ENCODE assay signal across 14 cellular contexts in genomic region chr3:53518495-53518981, GRCh38. TPM values are rescaled to one million over a fixed set of nuclear protein-coding genes. Genes with fewer than 3 reads are reported as not detected.
DNase-seq lines count a peak whose midpoint lies in the region; ATAC-seq lines count a peak whose summit lies in the region.
"Had no signal": no experiment of that assay in that cellular context is flagged by ENCODE, and none has a peak within 500 bp of the region (broad histone marks: within the 10 kb centered on the region; RNA-seq: fewer than 3 reads in every experiment).

No MANE protein-coding gene starts in this region.

- DNase-seq in M059J (ENCODE audit: low read depth) (peak; percentile 5), SIG-M5 treated with dmso at 0.1 percent for 504 hours (lab: John Stamatoyannopoulos, UW; ENCODE audit: unreplicated experiment) (peak; percentile 90), left ventricle myocardium superior (no peak), sciatic nerve (ENCODE audit: low spot score) (no peak), HPDE6-E6E7 (ENCODE audit: extremely low spot score) (no peak)
- DNase-seq: activated naive CD4-positive, alpha-beta T cell treated with anti-CD3 and anti-CD28 coated beads, Interleukin-2, amount 10 ng/mL, durations not matched to agents 7 days and 5 days; CD4-positive, CD25-positive, alpha-beta regulatory T cell; HCEC 1CT; NCI-H1694 treated with DMSO at 0.1 percent for 48 hours; NCI-H526 treated with DMSO at 0.1 percent for 48 hours; spleen had no signal

- intact Hi-C loops in left ventricle myocardium superior (cut with micrococcal nuclease) (no loop called here), sciatic nerve (cut with DNase I) (no loop called here)

- ATAC-seq in left ventricle myocardium superior = peak; percentile 73
- peak; percentile 92 for ATAC-seq in sciatic nerve
- ATAC-seq in GM21737 (IDR thresholded peaks at IDR 0.05; ENCODE audit: unreplicated experiment) = no peak
- ATAC-seq in GM21529 (IDR thresholded peaks at IDR 0.05; ENCODE audit: unreplicated experiment) = no peak
- ATAC-seq: activated CD4-positive, CD25-positive, alpha-beta regulatory T cell treated with anti-CD3 and anti-CD28 coated beads, Interleukin-2, amount 50 U/mL, for 24 hours had no signal

RNA-seq across cellular contexts. Expression of gene CACNA1D, which starts 24.1 kb away (rescaled TPM):
- not detected in 2 replicates for total RNA-seq in M059J (2014; rRNA removed; shearing (Covaris generic))
- total RNA-seq in left ventricle myocardium superior = 1.0 TPM
- 13.0 TPM for total RNA-seq in sciatic nerve

Comparison
In these comparisons a context has a peak if more than half of its experiments do, and no peak if none do; other contexts are left out.
1. DNase-seq: peak in M059J (single experiment) and SIG-M5 treated with dmso at 0.1 percent for 504 hours (single experiment); none in left ventricle myocardium superior (single experiment), sciatic nerve (single experiment) and HPDE6-E6E7 (single experiment).
2. ATAC-seq: peak in left ventricle myocardium superior (single experiment) and sciatic nerve (single experiment); none in GM21737 (single experiment) and GM21529 (single experiment).